Comparison of ENCODE assay signal across 21 cellular contexts in the genomic region with DNA sequence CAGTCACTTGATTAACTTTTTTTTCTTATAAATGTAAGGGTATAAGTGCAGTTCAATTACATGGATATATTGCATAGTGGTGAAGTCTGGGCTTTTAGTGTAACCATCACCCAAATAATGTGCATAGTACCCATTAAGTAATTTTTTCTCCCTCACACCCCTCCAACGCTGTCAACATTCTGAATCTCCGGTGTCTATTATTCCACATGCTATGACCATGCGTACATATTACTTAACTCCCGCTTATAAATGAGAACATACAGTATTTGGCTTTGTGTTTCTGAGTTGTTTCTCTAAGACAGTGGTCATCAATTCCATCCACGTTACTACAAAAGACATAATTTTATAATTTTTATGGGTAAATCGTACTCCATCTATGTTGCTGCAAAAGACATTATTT.
"Had no signal": no experiment of that assay in that cellular context is flagged by ENCODE, and none has a peak within 500 bp of the region (broad histone marks: within the 10 kb centered on the region; RNA-seq: fewer than 3 reads in every experiment).

No MANE protein-coding gene starts in this region.

- H3K4me1 ChIP-seq: Peyer's patch, SJCRH30 had no signal

- ATAC-seq: HepG2, PC-3, Right ventricle myocardium inferior, SK-N-SH treated with all-trans-retinoic acid at 6 μM for 48 hours had no signal

- H3K9me3 ChIP-seq: Peyer's patch, SJCRH30 had no signal

- FAIRE-seq: HepG2 had no signal

- H3K27me3 ChIP-seq: Peyer's patch, SJCRH30 had no signal

- H3K4me3 ChIP-seq: Peyer's patch, SJCRH30 had no signal

- H3K27ac ChIP-seq: KMS-11, Peyer's patch, SJCRH30 had no signal

- H3K9ac ChIP-seq: KMS-11 had no signal

- H3K4me2 ChIP-seq: KMS-11 had no signal

- H3K36me3 ChIP-seq: Peyer's patch, SJCRH30 had no signal

- DNase-seq: IMR-90, Kasumi-1, MM.1S, NCI-H1092 treated with DMSO at 0.1 percent for 48 hours, NCI-H1436, NCI-H187 treated with DMSO at 0.1 percent for 48 hours, NCI-H2029 treated with DMSO at 0.1 percent for 48 hours, NCI-H2107, NCI-H2227 treated with DMSO at 0.1 percent for 48 hours, NCI-H524, NCI-H526 treated with DMSO at 0.1 percent for 48 hours, NCI-H748 treated with DMSO at 0.1 percent for 48 hours, PC-3, Peyer's patch, SHP77 treated with DMSO at 0.1 percent for 48 hours, SJCRH30, T-helper 1 cell had no signal
